Comparison of ENCODE assay signal across 8 cellular contexts in genomic region chr6:3119040-3119723, GRCh38. TPM values are rescaled to one million over a fixed set of nuclear protein-coding genes. Genes with fewer than 3 reads are reported as not detected.
DNase-seq lines count a peak whose midpoint lies in the region; ATAC-seq and TF ChIP-seq lines count a peak whose summit lies in the region.

No MANE protein-coding gene starts in this region.

- TF ChIP-seq POLR2A in transverse colon (IDR thresholded peaks at IDR 0.05) = no peak

- H3K4me1 Mint-ChIP-seq in activated CD4-positive, alpha-beta T cell treated with anti-CD3 and anti-CD28 coated beads for 36 hours = peaks cover 28% of the 10 kb centered on the region

- TF ChIP-seq EP300 in transverse colon (IDR thresholded peaks at IDR 0.05; ENCODE audit: low read depth) = no peak

- H3K4me1 ChIP-seq in transverse colon = peaks cover 6 to 18% (median 10%) of the 10 kb centered on the region in 4 donors

- no peaks in the 10 kb centered on the region for H3K36me3 Mint-ChIP-seq in activated CD4-positive, alpha-beta T cell treated with anti-CD3 and anti-CD28 coated beads for 36 hours (ENCODE audit: low read depth)

- POLR2A ChIA-PET in activated CD4-positive, alpha-beta T cell treated with anti-CD3 and anti-CD28 coated beads for 36 hours (lab: Charles Lee) = interaction anchor here (0.9 kb wide), 1 partner anchor 91 kb away, joined by 7 read pairs; no protein-coding TSS in a partner anchor

- peak; percentile 24 for ATAC-seq in activated CD4-positive, alpha-beta T cell treated with anti-CD3 and anti-CD28 coated beads for 36 hours
- ATAC-seq in HG02642 (IDR thresholded peaks at IDR 0.05; ENCODE audit: poor library complexity, unreplicated experiment) = peak; percentile 30

- CTCF ChIA-PET in activated CD4-positive, alpha-beta T cell treated with anti-CD3 and anti-CD28 coated beads for 36 hours (lab: Charles Lee) = interaction anchor here (0.6 to 1.1 kb wide), 8 partner anchors 43 to 891 kb away, joined by 3 to 4 read pairs (median 3); partner anchors contain the start of genes NQO2 and PSMG4

- no peaks in the 10 kb centered on the region for H3K9me3 ChIP-seq in transverse colon

- H3K36me3 ChIP-seq in transverse colon = peaks cover 0 to 7% (median 0%) of the 10 kb centered on the region in 4 donors

- in situ Hi-C loops in transverse colon (cut with MboI; ENCODE audit: low pct_ligation_motif_present in 1 of 4, low pct_unique_long_range_greater_than_20kb in 1 of 4, low sequenced_read_pairs in 3 of 4) = loop anchor here in 2 of 4 donors (25.0 kb wide), 1 partner anchor 618 kb away; no protein-coding TSS in a partner anchor

- H3K27ac Mint-ChIP-seq in activated CD4-positive, alpha-beta T cell treated with anti-CD3 and anti-CD28 coated beads for 36 hours = peak overlapping the region; percentile 58

- peak overlapping the region; percentile 76 for H3K4me3 Mint-ChIP-seq in activated CD4-positive, alpha-beta T cell treated with anti-CD3 and anti-CD28 coated beads for 36 hours

- H3K27me3 Mint-ChIP-seq in activated CD4-positive, alpha-beta T cell treated with anti-CD3 and anti-CD28 coated beads for 36 hours = no peaks in the 10 kb centered on the region

- H3K4me3 ChIP-seq in coronary artery = peak overlapping the region; percentile 92
- H3K4me3 ChIP-seq in transverse colon = peak overlapping the region; percentile 71 to 83 (median 74)

- TF ChIP-seq CTCF in coronary artery (IDR thresholded peaks at IDR 0.05) = no peak
- TF ChIP-seq CTCF in transverse colon (IDR thresholded peaks at IDR 0.05) = no peak

- H3K27ac ChIP-seq in coronary artery (peak overlapping the region; percentile 87 to 95), transverse colon (peak overlapping the region; percentile 91 to 96 (median 92))

- intact Hi-C loops in activated CD4-positive, alpha-beta T cell treated with anti-CD3 and anti-CD28 coated beads for 36 hours (cut with DNase I, micrococcal nuclease) = loop anchor here (2.0 to 5.0 kb wide), 3 partner anchors 44 to 338 kb away; partner anchors contain the start of gene SLC22A23 (in 1 of the 2)
- intact Hi-C loops in transverse colon (cut with DNase I; ENCODE audit: low total_unique reads) = no loop called here

- no peak for DNase-seq in activated CD4-positive, alpha-beta T cell treated with anti-CD3 and anti-CD28 coated beads for 36 hours
- DNase-seq in activated CD4-positive, alpha-beta T cell treated with anti-CD3 and anti-CD28 coated beads for 48 hours = no peak
- DNase-seq in NCI-H774 (lab: John Stamatoyannopoulos, UW) (peak; percentile 25), coronary artery (ENCODE audit: low spot score) (no peak), medulla oblongata (ENCODE audit: extremely low spot score) (peak; percentile 29), transverse colon (no peak), cerebellar nuclear complex (lab: John Stamatoyannopoulos, UW) (no peak)

- no peaks in the 10 kb centered on the region for H3K9me3 Mint-ChIP-seq in activated CD4-positive, alpha-beta T cell treated with anti-CD3 and anti-CD28 coated beads for 36 hours (ENCODE audit: low read depth)

- 24 to 34% methylated on average over 10 to 19 of the region's 19 CpGs for WGBS in transverse colon (ENCODE audit: low coverage in 1 of 2), 2 donors

- no peaks in the 10 kb centered on the region for H3K27me3 ChIP-seq in transverse colon

RNA-seq across cellular contexts. Expression of gene BPHL, which starts 0.7 kb away (rescaled TPM):
- 10 to 100 TPM; 15.8 to 16.7 TPM for total RNA-seq in activated CD4-positive, alpha-beta T cell treated with anti-CD3 and anti-CD28 coated beads for 36 hours
- 10 to 100 TPM; 16.1 to 32.5 (median 21.2) TPM for total RNA-seq in transverse colon

RNA-seq across cellular contexts. Expression of gene TUBB2A, which starts 38.2 kb away (rescaled TPM):
- 1 to 10 TPM; 1.7 to 1.8 TPM for total RNA-seq in activated CD4-positive, alpha-beta T cell treated with anti-CD3 and anti-CD28 coated beads for 36 hours
- total RNA-seq in transverse colon = 10 to 100 TPM; 15.4 to 41.0 (median 29.4) TPM

RNA-seq across cellular contexts. Expression of gene RIPK1, which starts 50.9 kb away (rescaled TPM):
- 10 to 100 TPM; 17.4 to 19.3 TPM for total RNA-seq in activated CD4-positive, alpha-beta T cell treated with anti-CD3 and anti-CD28 coated beads for 36 hours
- total RNA-seq in transverse colon = 10 to 100 TPM; 12.1 to 46.0 (median 34.6) TPM

Comparison
In these comparisons a context has a peak if more than half of its experiments do, and no peak if none do; other contexts are left out.
1. DNase-seq: peak in NCI-H774 (single experiment) and medulla oblongata (single experiment); none in activated CD4-positive, alpha-beta T cell treated with anti-CD3 and anti-CD28 coated beads for 36 hours (single experiment), activated CD4-positive, alpha-beta T cell treated with anti-CD3 and anti-CD28 coated beads for 48 hours (single experiment), coronary artery (single experiment), transverse colon (single experiment) and cerebellar nuclear complex (0 of 2).
2. RNA of gene TUBB2A, which starts 38.2 kb away (total RNA-seq): 15.4 to 41.0 TPM in transverse colon; 1.7 to 1.8 TPM in activated CD4-positive, alpha-beta T cell treated with anti-CD3 and anti-CD28 coated beads for 36 hours; every median in the first group is over 4 times any median in the second.